In the genomic region with DNA sequence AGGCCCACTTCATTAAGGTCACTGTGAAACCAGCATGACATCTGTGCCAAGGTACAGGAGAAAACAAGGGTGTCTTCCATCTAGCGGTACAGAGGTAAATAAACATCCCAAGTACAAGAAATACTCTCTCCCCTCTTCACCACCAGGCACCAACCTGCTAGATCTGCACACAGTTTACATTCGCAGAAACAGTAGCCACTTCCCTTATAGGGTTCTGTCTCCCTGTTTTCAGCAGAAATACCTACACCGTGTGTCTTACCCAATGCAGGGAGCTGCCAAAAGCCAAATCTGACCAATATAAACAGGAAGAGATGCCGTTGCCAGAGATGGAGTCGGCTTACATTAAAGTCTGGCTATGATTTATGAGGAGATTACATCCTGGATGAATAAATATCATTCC, we compare ENCODE assay signal across 19 cellular contexts.
DNase-seq lines count a peak whose midpoint lies in the region; TF ChIP-seq lines count a peak whose summit lies in the region.
"Had no signal": no experiment of that assay in that cellular context is flagged by ENCODE, and none has a peak within 500 bp of the region (broad histone marks: within the 10 kb centered on the region; RNA-seq: fewer than 3 reads in every experiment).

No MANE protein-coding gene starts in this region.

- peaks cover 99% of the 10 kb centered on the region for H3K27me3 ChIP-seq in HUES48 (ENCODE audit: control insufficient read depth, insufficient read depth, low read length)
- H3K27me3 ChIP-seq in iPS-20b (ENCODE audit: insufficient read depth, low read length), result peaks cover 99% of the 10 kb centered on the region
- H3K27me3 ChIP-seq: ovary had no signal

- peak overlapping the region; percentile 79; the same call in 1 of the 2 replicates for H3K4me3 ChIP-seq in HUES48 (ENCODE audit: low read depth, low read length)
- peak overlapping the region; percentile 75; the same call in 1 of the 2 replicates for H3K4me3 ChIP-seq in iPS-20b (ENCODE audit: low read length)
- H3K4me3 ChIP-seq: colonic mucosa, GM12878, ovary, SJCRH30 had no signal

- H3K9ac ChIP-seq in HUES48 (ENCODE audit: low read depth, low read length) (no peak overlapping the region), iPS-20b (ENCODE audit: low read depth, low read length) (no peak overlapping the region)

- no peaks in the 10 kb centered on the region for H3K36me3 ChIP-seq in HUES48 (ENCODE audit: control insufficient read depth, insufficient read depth, low read length)
- no peaks in the 10 kb centered on the region for H3K36me3 ChIP-seq in iPS-20b (ENCODE audit: insufficient read depth, low read depth, low read length)
- H3K36me3 ChIP-seq: colonic mucosa, ovary, SJCRH30, suprapubic skin had no signal

- 0 out of 2 replicates have a peak, but pooled peaks have one; percentile 29 for TF ChIP-seq CTCF in VCaP (conservative IDR thresholded peaks at IDR 0.05)

- H3K27ac ChIP-seq in HUES48 (ENCODE audit: low read depth, low read length), result no peak overlapping the region
- peak overlapping the region; percentile 69 for H3K27ac ChIP-seq in VCaP
- H3K27ac ChIP-seq in iPS-20b (ENCODE audit: low read length), result no peak overlapping the region
- H3K27ac ChIP-seq: colonic mucosa, ovary, SJCRH30, suprapubic skin had no signal

- H3K4me1 ChIP-seq in HUES48 (ENCODE audit: control insufficient read depth, insufficient read depth, low read length) (peaks cover 52% of the 10 kb centered on the region), iPS-20b (ENCODE audit: insufficient read depth, low read length) (peaks cover 26% of the 10 kb centered on the region)
- H3K4me1 ChIP-seq: SJCRH30 had no signal

- DNase-seq in EH (ENCODE audit: low read depth) (peak; percentile 10), NCI-H345 treated with DMSO at 0.1 percent for 48 hours (lab: John Stamatoyannopoulos, UW; ENCODE audit: unreplicated experiment) (no peak), NCI-H128 (lab: John Stamatoyannopoulos, UW; ENCODE audit: unreplicated experiment) (no peak)
- no peak for DNase-seq in central memory CD4-positive, alpha-beta T cell
- DNase-seq: activated CD4-positive, CD25-positive, alpha-beta regulatory T cell treated with anti-CD3 and anti-CD28 coated beads, Interleukin-2, amount 50 U/mL, for 72 hours; amygdala; Caco-2; colonic mucosa; NCI-H1417 treated with DMSO at 0.1 percent for 48 hours; NCI-H345; ovary; SJCRH30; stimulated activated CD4-positive, alpha-beta T cell treated with anti-CD3 and anti-CD28 coated beads, Interleukin-4, amount 100 ng/mL, for 4 hours; stimulated activated CD8-positive, alpha-beta memory T cell treated with anti-CD3 and anti-CD28 coated beads, Interleukin-4, amount 100 ng/mL, for 48 hours had no signal

- no peaks in the 10 kb centered on the region for H3K9me3 ChIP-seq in HUES48 (ENCODE audit: control insufficient read depth, insufficient read depth, low read length)
- no peaks in the 10 kb centered on the region for H3K9me3 ChIP-seq in iPS-20b (ENCODE audit: insufficient read depth, low read depth, low read length)
- H3K9me3 ChIP-seq: Caco-2, colonic mucosa, ovary, SJCRH30, suprapubic skin had no signal
